8 cellular contexts compared by ENCODE assay signal in genomic region chr9:62837254-62837911, GRCh38.
A peak's percentile ranks its signal among the peaks of the same experiment; 100 is the strongest.
DNase-seq lines count a peak whose midpoint lies in the region; ATAC-seq and TF ChIP-seq lines count a peak whose summit lies in the region.
"Not testable (repeated sequence)": the region's sequence is repeated elsewhere in the genome, so short reads cannot be mapped to it uniquely, and the experiment has no call there.

No MANE protein-coding gene starts in this region.

- BruUV-seq in A673 (replicated peaks; lab: Mats Ljungman, UMichigan), result not testable (repeated sequence)

- WGBS in smooth muscle cell (ENCODE audit: low lambda C conversion rate), result 14% methylated on average over 38 of the region's 50 CpGs

- H3F3A ChIP-seq in smooth muscle cell (ENCODE audit: low read depth), result not testable (repeated sequence)

- not testable (repeated sequence) for H3K9me2 ChIP-seq in Karpas-422 (replicated peaks; ENCODE audit: insufficient read depth, low read length)

- not testable (repeated sequence) for H3K27ac ChIP-seq in A673 (ENCODE audit: low read depth, low read length, poor library complexity, severe bottlenecking); Karpas-422 (ENCODE audit: low read length); smooth muscle cell (ENCODE audit: low read depth)
- peak overlapping the region in 1 of 2 donors; percentile 48 for H3K27ac ChIP-seq in left lung

- intact Hi-C loops in A673 (cut with micrococcal nuclease; ENCODE audit: unreplicated experiment); left lung (cut with DNase I): not testable (repeated sequence)

- H2AFZ ChIP-seq in Karpas-422 (ENCODE audit: low read length), result peak overlapping the region; percentile 69; the same call in 1 of the 2 replicates
- not testable (repeated sequence) for H2AFZ ChIP-seq in smooth muscle cell (ENCODE audit: low read depth)

- ATAC-seq in GM18873 (IDR thresholded peaks at IDR 0.05; ENCODE audit: low FRiP score, unreplicated experiment) (peak; percentile 15), HG02642 (IDR thresholded peaks at IDR 0.05; ENCODE audit: poor library complexity, unreplicated experiment) (peak; percentile 28), left lung (peak; percentile 54)

- not testable (repeated sequence) for DNase-seq in A673 (ENCODE audit: low spot score); smooth muscle cell (lab: John Stamatoyannopoulos, UW; ENCODE audit: unreplicated experiment)
- DNase-seq in Karpas-422 (peak; percentile 78), ecto neural progenitor cell (ENCODE audit: low spot score) (peak; percentile 55), left lung (peak; percentile 46 to 90)
- DNase-seq in activated CD8-positive, alpha-beta memory T cell treated with anti-CD3 and anti-CD28 coated beads for 24 hours, result peak; percentile 88

- not testable (repeated sequence) for H3K36me3 ChIP-seq in A673 (ENCODE audit: insufficient read depth, low read length, poor library complexity, severe bottlenecking); Karpas-422 (ENCODE audit: insufficient read depth, low read length); left lung; smooth muscle cell (ENCODE audit: low read depth)

- CTCF ChIA-PET in A673 (lab: Charles Lee), result not testable (repeated sequence)

- H3K27me3 ChIP-seq in A673 (replicated peaks; ENCODE audit: insufficient read depth, low read depth, low read length, poor library complexity); Karpas-422 (ENCODE audit: low read length): not testable (repeated sequence)
- H3K27me3 ChIP-seq in left lung (peaks cover 8 to 56% of the 10 kb centered on the region in 2 donors), smooth muscle cell (ENCODE audit: low read depth) (peaks cover 57% of the 10 kb centered on the region)

- not testable (repeated sequence) for TF ChIP-seq CTCF in A673 (conservative IDR thresholded peaks at IDR 0.05; ENCODE audit: low read depth, low read length); left lung (IDR thresholded peaks at IDR 0.05); smooth muscle cell (IDR thresholded peaks at IDR 0.05; ENCODE audit: borderline replicate concordance, insufficient read depth, poor library complexity, severe bottlenecking)

- H3K4me3 ChIP-seq in A673 (ENCODE audit: low read depth, low read length, poor library complexity, severe bottlenecking) (peak overlapping the region; percentile 44), Karpas-422 (ENCODE audit: low read length) (peak overlapping the region; percentile 67), left lung (peak overlapping the region in 1 of 2 donors; percentile 37), smooth muscle cell (peak overlapping the region; percentile 48)

- not testable (repeated sequence) for H3K4me1 ChIP-seq in A673 (ENCODE audit: insufficient read depth, low read length, poor library complexity, severe bottlenecking); Karpas-422 (ENCODE audit: low read length); smooth muscle cell (ENCODE audit: low read depth)
- peaks cover 0 to 12% of the 10 kb centered on the region in 2 donors for H3K4me1 ChIP-seq in left lung

- H3K9me3 ChIP-seq in A673 (ENCODE audit: low read depth, low read length, poor library complexity, severe bottlenecking); Karpas-422 (ENCODE audit: low read length); left lung; smooth muscle cell (replicated peaks; ENCODE audit: low read depth): not testable (repeated sequence)

- POLR2A ChIA-PET in A673 (lab: Charles Lee; ENCODE audit: low non-redundant PET), result not testable (repeated sequence)

- H3K4me2 ChIP-seq in Karpas-422 (ENCODE audit: low read depth, low read length, poor library complexity, severe bottlenecking), result peak overlapping the region; percentile 75
- H3K4me2 ChIP-seq in smooth muscle cell, result peak overlapping the region; percentile 87

- not testable (repeated sequence) for H4K20me1 ChIP-seq in Karpas-422 (ENCODE audit: insufficient read depth, low read depth, low read length); smooth muscle cell (ENCODE audit: low read depth)

- peak overlapping the region; percentile 81 for H3K9ac ChIP-seq in Karpas-422 (ENCODE audit: low read length)
- not testable (repeated sequence) for H3K9ac ChIP-seq in smooth muscle cell (ENCODE audit: low read depth)

- H3K79me2 ChIP-seq in Karpas-422 (ENCODE audit: low read length); smooth muscle cell (ENCODE audit: low read depth): not testable (repeated sequence)
